2 cellular contexts compared by ENCODE assay signal in the genomic region with DNA sequence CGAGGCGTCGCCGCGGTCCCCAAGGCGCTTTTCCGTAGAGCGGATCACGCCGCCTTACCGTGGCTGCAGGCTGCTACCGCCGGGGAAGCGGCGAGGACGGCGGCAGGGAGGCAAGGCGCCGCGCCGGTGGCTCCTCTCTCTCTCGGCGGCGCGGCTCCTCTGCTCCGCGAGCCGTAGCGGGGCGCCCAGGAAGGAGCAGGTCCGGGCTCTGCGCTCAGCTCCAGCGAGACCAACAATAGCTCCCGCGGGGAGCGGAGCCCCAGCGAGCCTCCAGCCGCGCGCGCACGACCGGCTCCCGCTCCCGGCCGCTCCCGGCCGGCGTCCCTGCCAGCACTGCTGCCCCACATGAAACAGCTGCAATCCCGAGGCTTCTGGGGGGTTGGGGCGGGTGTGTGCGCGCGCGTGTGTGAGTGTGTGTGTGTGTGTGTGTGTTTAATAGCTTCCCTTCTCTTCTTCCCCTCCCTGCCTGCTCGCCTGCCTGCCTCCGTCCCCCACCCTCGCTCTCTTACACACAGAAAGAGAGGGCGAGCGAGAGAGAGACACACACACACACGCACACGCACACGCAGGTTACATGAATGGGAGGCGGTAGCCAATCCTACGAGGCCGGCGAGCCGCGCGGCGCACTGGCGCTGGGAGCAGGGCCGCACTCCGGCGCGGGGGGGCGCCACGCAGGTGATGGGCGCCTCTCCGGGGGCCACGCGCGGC.
A peak's percentile ranks its signal among the peaks of the same experiment; 100 is the strongest.
TF ChIP-seq lines count a peak whose summit lies in the region.

A gene (minus strand): TSS at position 580 of the 708 bp plus-strand sequence. CDS start 371,086 bp downstream, outside the sequence.

TF ChIP-seq in PFSK-1, 5 proteins besides CTCF, POLR2A, EP300 and RAD21 (continued from another document):
- TF ChIP-seq, protein P1, sequence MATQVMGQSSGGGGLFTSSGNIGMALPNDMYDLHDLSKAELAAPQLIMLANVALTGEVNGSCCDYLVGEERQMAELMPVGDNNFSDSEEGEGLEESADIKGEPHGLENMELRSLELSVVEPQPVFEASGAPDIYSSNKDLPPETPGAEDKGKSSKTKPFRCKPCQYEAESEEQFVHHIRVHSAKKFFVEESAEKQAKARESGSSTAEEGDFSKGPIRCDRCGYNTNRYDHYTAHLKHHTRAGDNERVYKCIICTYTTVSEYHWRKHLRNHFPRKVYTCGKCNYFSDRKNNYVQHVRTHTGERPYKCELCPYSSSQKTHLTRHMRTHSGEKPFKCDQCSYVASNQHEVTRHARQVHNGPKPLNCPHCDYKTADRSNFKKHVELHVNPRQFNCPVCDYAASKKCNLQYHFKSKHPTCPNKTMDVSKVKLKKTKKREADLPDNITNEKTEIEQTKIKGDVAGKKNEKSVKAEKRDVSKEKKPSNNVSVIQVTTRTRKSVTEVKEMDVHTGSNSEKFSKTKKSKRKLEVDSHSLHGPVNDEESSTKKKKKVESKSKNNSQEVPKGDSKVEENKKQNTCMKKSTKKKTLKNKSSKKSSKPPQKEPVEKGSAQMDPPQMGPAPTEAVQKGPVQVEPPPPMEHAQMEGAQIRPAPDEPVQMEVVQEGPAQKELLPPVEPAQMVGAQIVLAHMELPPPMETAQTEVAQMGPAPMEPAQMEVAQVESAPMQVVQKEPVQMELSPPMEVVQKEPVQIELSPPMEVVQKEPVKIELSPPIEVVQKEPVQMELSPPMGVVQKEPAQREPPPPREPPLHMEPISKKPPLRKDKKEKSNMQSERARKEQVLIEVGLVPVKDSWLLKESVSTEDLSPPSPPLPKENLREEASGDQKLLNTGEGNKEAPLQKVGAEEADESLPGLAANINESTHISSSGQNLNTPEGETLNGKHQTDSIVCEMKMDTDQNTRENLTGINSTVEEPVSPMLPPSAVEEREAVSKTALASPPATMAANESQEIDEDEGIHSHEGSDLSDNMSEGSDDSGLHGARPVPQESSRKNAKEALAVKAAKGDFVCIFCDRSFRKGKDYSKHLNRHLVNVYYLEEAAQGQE (IDR thresholded peaks at IDR 0.05; ENCODE audit: insufficient read depth in 1 of 2, low read depth in 2 of 2, low read length in 2 of 2): 0 out of 4 replicates have a peak, but pooled peaks of 1 of the 2 experiments have one; percentile 24
TF ChIP-seq in PFSK-1: peak in this region for 4.

TF ChIP-seq in H1, 55 proteins besides CTCF, POLR2A, EP300 and RAD21 (continued from another document):
- TF ChIP-seq, protein P2, sequence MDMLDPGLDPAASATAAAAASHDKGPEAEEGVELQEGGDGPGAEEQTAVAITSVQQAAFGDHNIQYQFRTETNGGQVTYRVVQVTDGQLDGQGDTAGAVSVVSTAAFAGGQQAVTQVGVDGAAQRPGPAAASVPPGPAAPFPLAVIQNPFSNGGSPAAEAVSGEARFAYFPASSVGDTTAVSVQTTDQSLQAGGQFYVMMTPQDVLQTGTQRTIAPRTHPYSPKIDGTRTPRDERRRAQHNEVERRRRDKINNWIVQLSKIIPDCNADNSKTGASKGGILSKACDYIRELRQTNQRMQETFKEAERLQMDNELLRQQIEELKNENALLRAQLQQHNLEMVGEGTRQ (IDR thresholded peaks at IDR 0.05; ENCODE audit: low read length): no peak
- TF ChIP-seq POU5F1 (IDR thresholded peaks at IDR 0.05; ENCODE audit: low read depth, low read length) (no peak), SUZ12 (IDR thresholded peaks at IDR 0.05; ENCODE audit: low read length) (peak; percentile 5; the same call in 1 of the 2 replicates), TBP (IDR thresholded peaks at IDR 0.05; ENCODE audit: low read depth, low read length) (peak; percentile 20; the same call in 1 of the 2 replicates), TAF1 (IDR thresholded peaks at IDR 0.05; ENCODE audit: low read depth, low read length) (0 out of 2 replicates have a peak, but pooled peaks have one; percentile 29), RBBP5 (IDR thresholded peaks at IDR 0.05; ENCODE audit: borderline replicate concordance, low read depth, low read length) (peak; percentile 80; the same call in 1 of the 2 replicates), CBX8 (IDR thresholded peaks at IDR 0.05; ENCODE audit: borderline replicate concordance, low read depth, low read length) (no peak), KDM4A (IDR thresholded peaks at IDR 0.05; ENCODE audit: low read depth, low read length, severe bottlenecking) (peak; percentile 83)
- TF ChIP-seq, protein P3, sequence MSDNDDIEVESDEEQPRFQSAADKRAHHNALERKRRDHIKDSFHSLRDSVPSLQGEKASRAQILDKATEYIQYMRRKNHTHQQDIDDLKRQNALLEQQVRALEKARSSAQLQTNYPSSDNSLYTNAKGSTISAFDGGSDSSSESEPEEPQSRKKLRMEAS (IDR thresholded peaks at IDR 0.05): peak; percentile 45; the same call in 1 of the 2 replicates
